ENCODE assay signal across 25 cellular contexts in genomic region chr7:88167223-88167622, GRCh38. TPM values are rescaled to one million over a fixed set of nuclear protein-coding genes. Genes with fewer than 3 reads are reported as not detected.
DNase-seq lines count a peak whose midpoint lies in the region; ATAC-seq and TF ChIP-seq lines count a peak whose summit lies in the region.
"Had no signal": no experiment of that assay in that cellular context is flagged by ENCODE, and none has a peak within 500 bp of the region (broad histone marks: within the 10 kb centered on the region; RNA-seq: fewer than 3 reads in every experiment).

No MANE protein-coding gene starts in this region.

- CTCF ChIA-PET in PC-3 (lab: Charles Lee): no interaction called here

- H3K9me3 Mint-ChIP-seq in dendritic cell treated with granulocyte-macrophage colony-stimulating factor and Interleukin-4, amounts not matched to agents 40 ng/mL and 50 ng/mL, for 4 days: no peaks in the 10 kb centered on the region
- H3K9me3 Mint-ChIP-seq: activated naive CD8-positive, alpha-beta T cell treated with anti-CD3 and anti-CD28 coated beads, Interleukin-2, amount 50 U/mL, for 24 hours; CD8-positive, alpha-beta memory T cell; stimulated activated naive B cell treated with anti-CD40 and anti-IgM and Interleukin-4, amounts not matched to agents 10 μg/mL and 1 μg/mL and 100 μg/mL, for 72 hours; T-helper 1 cell treated with Interleukin-12 subunit alpha and Interleukin-12 subunit beta and Interleukin-4 antibody, amounts not matched to agents 30 μg/mL and 1 μg/mL, for 36 hours had no signal

- no peaks in the 10 kb centered on the region for H3K4me1 ChIP-seq in PC-3 (ENCODE audit: insufficient read depth, low read length)
- H3K4me1 ChIP-seq: body of pancreas, HAP-1, left lung had no signal

- peak overlapping the region; percentile 21 for H3K27ac Mint-ChIP-seq in dendritic cell treated with granulocyte-macrophage colony-stimulating factor and Interleukin-4, amounts not matched to agents 40 ng/mL and 50 ng/mL, for 4 days
- H3K27ac Mint-ChIP-seq: activated naive CD8-positive, alpha-beta T cell treated with anti-CD3 and anti-CD28 coated beads, Interleukin-2, amount 50 U/mL, for 24 hours; B cell; stimulated activated naive B cell treated with anti-CD40 and anti-IgM and Interleukin-4, amounts not matched to agents 10 μg/mL and 1 μg/mL and 100 μg/mL, for 72 hours; T-helper 1 cell treated with Interleukin-12 subunit alpha and Interleukin-12 subunit beta and Interleukin-4 antibody, amounts not matched to agents 30 μg/mL and 1 μg/mL, for 36 hours had no signal

- H3K36me3 Mint-ChIP-seq in dendritic cell treated with granulocyte-macrophage colony-stimulating factor and Interleukin-4, amounts not matched to agents 40 ng/mL and 50 ng/mL, for 4 days (ENCODE audit: low read depth): no peaks in the 10 kb centered on the region
- H3K36me3 Mint-ChIP-seq: stimulated activated naive B cell treated with anti-CD40 and anti-IgM and Interleukin-4, amounts not matched to agents 10 μg/mL and 1 μg/mL and 100 μg/mL, for 72 hours had no signal

- H3K27me3 ChIP-seq in PC-3 (ENCODE audit: low read length): no peaks in the 10 kb centered on the region
- H3K27me3 ChIP-seq: body of pancreas, left lung had no signal

- H3K4me1 Mint-ChIP-seq in dendritic cell treated with granulocyte-macrophage colony-stimulating factor and Interleukin-4, amounts not matched to agents 40 ng/mL and 50 ng/mL, for 4 days (ENCODE audit: low read depth): peaks cover 6% of the 10 kb centered on the region
- H3K4me1 Mint-ChIP-seq: activated naive CD8-positive, alpha-beta T cell treated with anti-CD3 and anti-CD28 coated beads, Interleukin-2, amount 50 U/mL, for 24 hours; B cell; CD8-positive, alpha-beta memory T cell; stimulated activated naive B cell treated with anti-CD40 and anti-IgM and Interleukin-4, amounts not matched to agents 10 μg/mL and 1 μg/mL and 100 μg/mL, for 72 hours had no signal

- no peaks in the 10 kb centered on the region for H3K79me2 ChIP-seq in PC-3 (ENCODE audit: low read length)

- no peaks in the 10 kb centered on the region for H3K9me2 ChIP-seq in PC-3 (replicated peaks; ENCODE audit: low read length)

- BruUV-seq in PC-3 (replicated peaks; lab: Mats Ljungman, UMichigan): no TSS peak

- no peaks in the 10 kb centered on the region for H3K9me3 ChIP-seq in PC-3 (ENCODE audit: low read length)
- H3K9me3 ChIP-seq: body of pancreas, HAP-1, left lung, thoracic aorta had no signal

- no peaks in the 10 kb centered on the region for H3F3A ChIP-seq in PC-3 (ENCODE audit: low read length, unreplicated experiment)

- ATAC-seq in PC-3 (peak; percentile 20), HG03159 (IDR thresholded peaks at IDR 0.05; ENCODE audit: unreplicated experiment) (no peak), esophagus mucosa (no peak)
- ATAC-seq: activated naive CD8-positive, alpha-beta T cell treated with anti-CD3 and anti-CD28 coated beads, Interleukin-2, amount 50 U/mL, for 24 hours; body of pancreas; left lung; stimulated activated naive B cell treated with anti-CD40 and anti-IgM and Interleukin-4, amounts not matched to agents 10 μg/mL and 1 μg/mL and 100 μg/mL, for 72 hours had no signal

- H2AFZ ChIP-seq in PC-3 (ENCODE audit: low read length): no peak overlapping the region

- H3K27ac ChIP-seq in PC-3 (ENCODE audit: low read length): no peak overlapping the region
- H3K27ac ChIP-seq: body of pancreas, HL-60, left lung, skin epidermis, thoracic aorta had no signal

- H3K4me3 Mint-ChIP-seq in dendritic cell treated with granulocyte-macrophage colony-stimulating factor and Interleukin-4, amounts not matched to agents 40 ng/mL and 50 ng/mL, for 4 days: no peak overlapping the region
- H3K4me3 Mint-ChIP-seq: activated naive CD8-positive, alpha-beta T cell treated with anti-CD3 and anti-CD28 coated beads, Interleukin-2, amount 50 U/mL, for 24 hours; B cell; CD8-positive, alpha-beta memory T cell; stimulated activated naive B cell treated with anti-CD40 and anti-IgM and Interleukin-4, amounts not matched to agents 10 μg/mL and 1 μg/mL and 100 μg/mL, for 72 hours; T-helper 1 cell treated with Interleukin-12 subunit alpha and Interleukin-12 subunit beta and Interleukin-4 antibody, amounts not matched to agents 30 μg/mL and 1 μg/mL, for 36 hours had no signal

- POLR2A ChIA-PET in PC-3 (lab: Charles Lee; ENCODE audit: unreplicated experiment): no interaction called here

- no peak overlapping the region for H3K4me3 ChIP-seq in PC-3 (ENCODE audit: low read length)
- H3K4me3 ChIP-seq: body of pancreas, HAP-1, left lung, skin epidermis, thoracic aorta had no signal

- TF ChIP-seq CTCF in PC-3 (conservative IDR thresholded peaks at IDR 0.05; ENCODE audit: low read depth, low read length): no peak

- no peak overlapping the region for H3K9ac ChIP-seq in PC-3 (ENCODE audit: low read length)

- no peaks in the 10 kb centered on the region for H4K20me1 ChIP-seq in PC-3 (ENCODE audit: low read length)

- H3K4me2 ChIP-seq in PC-3 (ENCODE audit: low read length): no peak overlapping the region

- intact Hi-C loops in PC-3 (cut with micrococcal nuclease): loop anchor here (10.0 kb wide), 1 partner anchor 662 kb away; no protein-coding TSS in a partner anchor
- intact Hi-C loops in dendritic cell treated with granulocyte-macrophage colony-stimulating factor and Interleukin-4, amounts not matched to agents 40 ng/mL and 50 ng/mL, for 4 days (cut with micrococcal nuclease): no loop called here

- no peaks in the 10 kb centered on the region for H3K36me3 ChIP-seq in PC-3 (ENCODE audit: low read depth, low read length)
- H3K36me3 ChIP-seq: HAP-1, left lung, thoracic aorta had no signal

- DNase-seq in PC-3: no peak
- DNase-seq in midbrain (lab: John Stamatoyannopoulos, UW): peak; percentile 70
- DNase-seq in superior temporal gyrus (ENCODE audit: extremely low spot score): peak; percentile 83
- DNase-seq in NK-92 treated with Interleukin-12 subunit alpha and Interleukin-12 subunit beta, amount 100 ng/mL, for 24 hours (lab: John Stamatoyannopoulos, UW): no peak
- DNase-seq: activated naive CD8-positive, alpha-beta T cell treated with anti-CD3 and anti-CD28 coated beads, Interleukin-2, amount 50 U/mL, for 24 hours; activated T-cell treated with anti-CD3 and anti-CD28 coated beads, Interleukin-2, amount 50 U/mL, for 48 hours; body of pancreas; CD8-positive, alpha-beta memory T cell; cerebellar nuclear complex; DMS153; KG1; left lung; mesenchymal stem cell; NCI-H1092 treated with DMSO at 0.1 percent for 48 hours; NCI-H1694 treated with DMSO at 0.1 percent for 48 hours; stimulated activated naive B cell treated with anti-CD40 and anti-IgM and Interleukin-4, amounts not matched to agents 10 μg/mL and 1 μg/mL and 100 μg/mL, for 72 hours had no signal

- no peaks in the 10 kb centered on the region for H3K27me3 Mint-ChIP-seq in dendritic cell treated with granulocyte-macrophage colony-stimulating factor and Interleukin-4, amounts not matched to agents 40 ng/mL and 50 ng/mL, for 4 days
- H3K27me3 Mint-ChIP-seq: activated naive CD8-positive, alpha-beta T cell treated with anti-CD3 and anti-CD28 coated beads, Interleukin-2, amount 50 U/mL, for 24 hours; B cell; CD8-positive, alpha-beta memory T cell; stimulated activated naive B cell treated with anti-CD40 and anti-IgM and Interleukin-4, amounts not matched to agents 10 μg/mL and 1 μg/mL and 100 μg/mL, for 72 hours had no signal

RNA-seq across cellular contexts. Expression of gene SRI, which starts 52.6 kb away (rescaled TPM):
- total RNA-seq in PC-3 (2014; rRNA removed) (94.0 and 151 TPM in 2 replicates), esophagus mucosa (73.1 TPM)

Comparison
In these comparisons a context has a peak if more than half of its experiments do, and no peak if none do; other contexts are left out.
1. DNase-seq: peak in midbrain (single experiment) and superior temporal gyrus (single experiment); none in PC-3 (single experiment) and NK-92 treated with Interleukin-12 subunit alpha and Interleukin-12 subunit beta, amount 100 ng/mL, for 24 hours (single experiment).